Comparison of ENCODE assay signal across 16 cellular contexts in genomic region chr17:80142929-80143328, GRCh38. TPM values are rescaled to one million over a fixed set of nuclear protein-coding genes. Genes with fewer than 3 reads are reported as not detected.
DNase-seq lines count a peak whose midpoint lies in the region; ATAC-seq, FAIRE-seq and TF ChIP-seq lines count a peak whose summit lies in the region.
"Had no signal": no experiment of that assay in that cellular context is flagged by ENCODE, and none has a peak within 500 bp of the region (broad histone marks: within the 10 kb centered on the region; RNA-seq: fewer than 3 reads in every experiment).

No MANE protein-coding gene starts in this region.

- H3K36me3 Mint-ChIP-seq in activated T-cell treated with anti-CD3 and anti-CD28 coated beads, Interleukin-2, amount 50 U/mL, for 24 hours (ENCODE audit: low read depth) = peaks cover 94% of the 10 kb centered on the region
- peaks cover 46% of the 10 kb centered on the region for H3K36me3 Mint-ChIP-seq in activated T-cell treated with anti-CD3 and anti-CD28 coated beads, Interleukin-2, amount 50 U/mL, for 4 hours (ENCODE audit: insufficient read depth)

- H2AFZ ChIP-seq in IMR-90 (replicated peaks; ENCODE audit: low read length, poor library complexity) (no peak overlapping the region), GM12878 (ENCODE audit: control insufficient read depth, low read depth, low read length) (no peak overlapping the region), neuronal stem cell (ENCODE audit: low read length) (no peak overlapping the region), PC-9 (no peak overlapping the region)
- H2AFZ ChIP-seq: GM23338 had no signal

- no peak for ATAC-seq in activated T-cell treated with anti-CD3 and anti-CD28 coated beads, Interleukin-2, amount 50 U/mL, for 4 hours
- ATAC-seq in IMR-90 (ENCODE audit: low read depth) (no peak), GM12878 (no peak), HG03520 (IDR thresholded peaks at IDR 0.05; ENCODE audit: unreplicated experiment) (no peak)
- ATAC-seq: GM23338 had no signal

- H2BK20ac ChIP-seq in IMR-90 (ENCODE audit: low read depth, low read length) = no peak overlapping the region

- peak; percentile 0 for DNase-seq in activated T-cell treated with anti-CD3 and anti-CD28 coated beads, Interleukin-2, amount 50 U/mL, for 24 hours
- no peak for DNase-seq in activated T-cell treated with anti-CD3 and anti-CD28 coated beads, Interleukin-2, amount 50 U/mL, for 4 hours
- DNase-seq in IMR-90 (no peak), GM12878 (ENCODE audit: low read depth, low spot score) (no peak), neuronal stem cell (ENCODE audit: low spot score) (no peak), LoVo (ENCODE audit: low spot score) (no peak), PC-9 (no peak)
- DNase-seq: AML-193; CD8-positive, alpha-beta memory T cell; H7 had no signal

- H3K56ac ChIP-seq in IMR-90 (ENCODE audit: extremely low read depth, insufficient read depth, low read length) = no peak overlapping the region

- H3K4me2 ChIP-seq in IMR-90 (ENCODE audit: low read depth, low read length) (no peak overlapping the region), GM12878 (ENCODE audit: control insufficient read depth, insufficient read depth) (no peak overlapping the region; the same call in 1 of the 2 replicates), neuronal stem cell (ENCODE audit: insufficient read depth, low read length, poor library complexity, severe bottlenecking) (no peak overlapping the region), PC-9 (no peak overlapping the region)
- H3K4me2 ChIP-seq: BLaER1, GM23338 had no signal

- H4K20me1 ChIP-seq in IMR-90 (ENCODE audit: insufficient read depth, low read length) (peaks cover 27% of the 10 kb centered on the region), GM12878 (ENCODE audit: control insufficient read depth, insufficient read depth) (0 out of 2 replicates have a peak, but pooled peaks cover 3% of the 10 kb centered on the region), PC-9 (ENCODE audit: insufficient read depth) (peaks cover 41% of the 10 kb centered on the region)

- dilution Hi-C loops in IMR-90 (cut with HindIII; ENCODE audit: low sequenced_read_pairs, unreplicated experiment) = no loop called here

- H3K9ac ChIP-seq in IMR-90 (ENCODE audit: low read depth, low read length) = no peak overlapping the region
- H3K9ac ChIP-seq in GM12878 (ENCODE audit: control insufficient read depth, insufficient read depth, low read length) = no peak overlapping the region
- H3K9ac ChIP-seq in neuronal stem cell (ENCODE audit: low read depth, low read length, poor library complexity) = no peak overlapping the region
- H3K9ac ChIP-seq: BLaER1 had no signal

- H3K79me2 ChIP-seq in GM12878 (ENCODE audit: control insufficient read depth, insufficient read depth, low read length) = peaks cover 42% of the 10 kb centered on the region
- H3K79me2 ChIP-seq in PC-9 (ENCODE audit: low read depth) = peaks cover 48% of the 10 kb centered on the region

- no peak overlapping the region for H3K23ac ChIP-seq in IMR-90 (ENCODE audit: low read depth, low read length)
- H3K23ac ChIP-seq in neuronal stem cell (ENCODE audit: low read depth, low read length, poor library complexity) = no peak overlapping the region

- no peaks in the 10 kb centered on the region for H3K9me2 ChIP-seq in PC-9 (ENCODE audit: insufficient read depth)

- TF ChIP-seq POLR2A in IMR-90 (IDR thresholded peaks at IDR 0.05; ENCODE audit: low read depth, low read length) (no peak), GM12878 (IDR thresholded peaks at IDR 0.05; ENCODE audit: low read depth, low read length) (no peak)

- no CpG with 5 or more reads among the region's 6 CpGs for WGBS in IMR-90 (ENCODE audit: extremely low coverage in 2 of 2, insufficient read length in 1 of 2), 2 experiments
- 89% methylated on average over 6 of the region's 6 CpGs for WGBS in GM12878 (ENCODE audit: insufficient coverage, insufficient replicate concordance, low lambda C conversion rate, missing lambda C conversion rate)
- WGBS in neuronal stem cell (ENCODE audit: extremely low coverage in 2 of 2, insufficient read length in 2 of 2, insufficient replicate concordance in 1 of 2), 2 donors = no CpG with 5 or more reads among the region's 6 CpGs

- H3K18ac ChIP-seq in IMR-90 (ENCODE audit: low read depth, low read length) (no peak overlapping the region), neuronal stem cell (ENCODE audit: low read length) (no peak overlapping the region)

- SMC1A ChIA-PET in GM12878 (lab: Charles Lee; ENCODE audit: uncharacterized antibody, unreplicated experiment) = no interaction called here

- peaks cover 5% of the 10 kb centered on the region; the same call in 1 of the 2 replicates for H3K4me1 ChIP-seq in IMR-90 (ENCODE audit: control insufficient read depth, insufficient read depth, low read length)
- H3K4me1 ChIP-seq in GM12878 (ENCODE audit: control insufficient read depth, insufficient read depth, low read length) = peaks cover 11% of the 10 kb centered on the region
- H3K4me1 ChIP-seq in neuronal stem cell (ENCODE audit: control insufficient read depth in 2 of 2, insufficient read depth in 1 of 2, low read depth in 1 of 2, low read length in 2 of 2) = peaks cover 7 to 15% of the 10 kb centered on the region in 2 donors
- H3K4me1 ChIP-seq in PC-9 (replicated peaks; ENCODE audit: insufficient read depth) = peaks cover 16% of the 10 kb centered on the region; the same call in 1 of the 2 replicates

- H4K8ac ChIP-seq in IMR-90 (ENCODE audit: low read depth in 2 of 2, low read length in 2 of 2) (no peak overlapping the region), neuronal stem cell (ENCODE audit: low read depth, low read length) (no peak overlapping the region)

- BruUV-seq in IMR-90 (replicated peaks; lab: Mats Ljungman, UMichigan) (no TSS peak), GM12878 (replicated peaks; lab: Mats Ljungman, UMichigan) (no TSS peak), PC-9 (replicated peaks; lab: Mats Ljungman, UMichigan) (no TSS peak)

- H3K4ac ChIP-seq in IMR-90 (ENCODE audit: low read depth, low read length) = no peak overlapping the region
- no peak overlapping the region for H3K4ac ChIP-seq in neuronal stem cell (ENCODE audit: low read length)

- H3K9me3 Mint-ChIP-seq in activated T-cell treated with anti-CD3 and anti-CD28 coated beads, Interleukin-2, amount 50 U/mL, for 24 hours = no peaks in the 10 kb centered on the region
- H3K9me3 Mint-ChIP-seq in activated T-cell treated with anti-CD3 and anti-CD28 coated beads, Interleukin-2, amount 50 U/mL, for 4 hours = no peaks in the 10 kb centered on the region
- H3K9me3 Mint-ChIP-seq: CD8-positive, alpha-beta memory T cell; GM23338 had no signal

- H3K27me3 ChIP-seq in IMR-90 (ENCODE audit: control insufficient read depth, insufficient read depth, low read length) = no peaks in the 10 kb centered on the region
- H3K27me3 ChIP-seq in GM12878 (replicated peaks in 1 of 2; ENCODE audit: control insufficient read depth in 2 of 2, insufficient read depth in 2 of 2, low read length in 1 of 2) = no peaks in the 10 kb centered on the region
- H3K27me3 ChIP-seq in neuronal stem cell (ENCODE audit: control insufficient read depth in 3 of 3, insufficient read depth in 3 of 3, low read depth in 1 of 3, low read length in 3 of 3) = no peaks in the 10 kb centered on the region
- no peaks in the 10 kb centered on the region for H3K27me3 ChIP-seq in PC-9 (ENCODE audit: insufficient read depth, low read depth)
- H3K27me3 ChIP-seq: BLaER1 had no signal

- H3K9me3 ChIP-seq in IMR-90 (ENCODE audit: control insufficient read depth, insufficient read depth, low read length) (no peaks in the 10 kb centered on the region), GM12878 (replicated peaks; ENCODE audit: control insufficient read depth, insufficient read depth, low read length) (no peaks in the 10 kb centered on the region), neuronal stem cell (replicated peaks in 1 of 2; ENCODE audit: control insufficient read depth in 2 of 2, insufficient read depth in 1 of 2, low read depth in 1 of 2, low read length in 2 of 2) (no peaks in the 10 kb centered on the region), PC-9 (ENCODE audit: insufficient read depth, low read depth) (no peaks in the 10 kb centered on the region)
- H3K9me3 ChIP-seq: BLaER1 had no signal

- no peak overlapping the region for H2BK120ac ChIP-seq in IMR-90 (ENCODE audit: low read depth, low read length)
- no peak overlapping the region for H2BK120ac ChIP-seq in neuronal stem cell (ENCODE audit: low read depth, low read length)

- TF ChIP-seq EP300 in GM12878 (IDR thresholded peaks at IDR 0.05; ENCODE audit: borderline replicate concordance in 1 of 2, control insufficient read depth in 1 of 2, low read depth in 2 of 2, low read length in 2 of 2) = no peak

- no peak overlapping the region for H2BK15ac ChIP-seq in IMR-90 (ENCODE audit: low read depth, low read length)
- H2BK15ac ChIP-seq in neuronal stem cell (ENCODE audit: low read length) = no peak overlapping the region

- H2BK5ac ChIP-seq in IMR-90 (ENCODE audit: low read depth, low read length, poor library complexity, severe bottlenecking) (no peak overlapping the region), neuronal stem cell (ENCODE audit: low read length) (no peak overlapping the region)

- peaks cover 40% of the 10 kb centered on the region for H3K4me1 Mint-ChIP-seq in activated T-cell treated with anti-CD3 and anti-CD28 coated beads, Interleukin-2, amount 50 U/mL, for 24 hours (ENCODE audit: low read depth)
- peaks cover 20% of the 10 kb centered on the region for H3K4me1 Mint-ChIP-seq in activated T-cell treated with anti-CD3 and anti-CD28 coated beads, Interleukin-2, amount 50 U/mL, for 4 hours (ENCODE audit: low read depth)

- H2AK5ac ChIP-seq in IMR-90 (ENCODE audit: low read depth, low read length) (no peak overlapping the region), neuronal stem cell (ENCODE audit: low read depth, low read length) (no peak overlapping the region)

- CTCF ChIA-PET in IMR-90 (lab: Yijun Ruan, JAX) = interaction anchor here (3.2 kb wide), 1 partner anchor 42 kb away, joined by 9 read pairs; the partner anchor contains the start of gene GAA
- CTCF ChIA-PET in GM12878 (lab: Yijun Ruan, JAX) = interaction anchor here (0.7 to 4.9 kb wide), 3 partner anchors 20 to 63 kb away, joined by 3 to 21 read pairs (median 3); partner anchors contain the start of gene GAA
- CTCF ChIA-PET in PC-9 (lab: Charles Lee) = interaction anchor here (0.6 kb wide), 1 partner anchor 107 kb away, joined by 7 read pairs; the partner anchor contains the start of gene TBC1D16

- intact Hi-C loops in IMR-90 (cut with micrococcal nuclease) (no loop called here), GM12878 (cut with micrococcal nuclease; ENCODE audit: unreplicated experiment) (no loop called here), PC-9 (cut with micrococcal nuclease; ENCODE audit: unreplicated experiment) (no loop called here)

- no peaks in the 10 kb centered on the region for H3K27me3 Mint-ChIP-seq in activated T-cell treated with anti-CD3 and anti-CD28 coated beads, Interleukin-2, amount 50 U/mL, for 24 hours
- H3K27me3 Mint-ChIP-seq in activated T-cell treated with anti-CD3 and anti-CD28 coated beads, Interleukin-2, amount 50 U/mL, for 4 hours (ENCODE audit: low read depth) = no peaks in the 10 kb centered on the region

- H3K14ac ChIP-seq in IMR-90 (replicated peaks; ENCODE audit: low read depth, low read length) = no peak overlapping the region
- H3K14ac ChIP-seq in neuronal stem cell (ENCODE audit: low read length) = no peak overlapping the region

- H2AK9ac ChIP-seq in IMR-90 (replicated peaks; ENCODE audit: low read depth, low read length, poor library complexity) = no peak overlapping the region

- no peak overlapping the region for H3K4me3 Mint-ChIP-seq in activated T-cell treated with anti-CD3 and anti-CD28 coated beads, Interleukin-2, amount 50 U/mL, for 24 hours
- no peak overlapping the region for H3K4me3 Mint-ChIP-seq in activated T-cell treated with anti-CD3 and anti-CD28 coated beads, Interleukin-2, amount 50 U/mL, for 4 hours
- H3K4me3 Mint-ChIP-seq: GM23338 had no signal

- H3F3A ChIP-seq in PC-9 (ENCODE audit: insufficient read depth, low read depth) = no peaks in the 10 kb centered on the region

- H3K36me3 ChIP-seq in IMR-90 (ENCODE audit: control insufficient read depth, insufficient read depth, low read length) (peaks cover 50% of the 10 kb centered on the region), GM12878 (ENCODE audit: control insufficient read depth in 2 of 2, insufficient read depth in 2 of 2, low read length in 1 of 2) (peaks cover 25 to 27% of the 10 kb centered on the region in 2 experiments), neuronal stem cell (replicated peaks in 1 of 2; ENCODE audit: control insufficient read depth in 2 of 2, insufficient read depth in 2 of 2, low read length in 2 of 2) (peaks cover 25 to 77% of the 10 kb centered on the region in 2 donors), PC-9 (ENCODE audit: low read depth) (peaks cover 15% of the 10 kb centered on the region)

- H3K27ac Mint-ChIP-seq in activated T-cell treated with anti-CD3 and anti-CD28 coated beads, Interleukin-2, amount 50 U/mL, for 24 hours = peak overlapping the region; percentile 24
- H3K27ac Mint-ChIP-seq: GM23338 had no signal

- H3K4me3 ChIP-seq in IMR-90 (ENCODE audit: insufficient read depth, low read depth, low read length) (no peak overlapping the region), GM12878 (0 out of 2 replicates have a peak overlapping the region, but pooled peaks have one; percentile 0), neuronal stem cell (ENCODE audit: low read length in 2 of 2) (no peak overlapping the region), PC-9 (no peak overlapping the region)
- H3K4me3 ChIP-seq: BLaER1, GM23338 had no signal

- no peak for TF ChIP-seq CTCF in IMR-90 (conservative IDR thresholded peaks at IDR 0.05; ENCODE audit: low read depth, low read length)
- no peak for TF ChIP-seq CTCF in GM12878 (IDR thresholded peaks at IDR 0.05 in 2 of 3, conservative IDR thresholded peaks at IDR 0.05 in 1 of 3; ENCODE audit: control insufficient read depth in 2 of 3, extremely low read depth in 1 of 3, insufficient read depth in 1 of 3, low read depth in 3 of 3, low read length in 3 of 3)
- TF ChIP-seq CTCF in PC-9 (conservative IDR thresholded peaks at IDR 0.05) = no peak

- RAD21 ChIA-PET in GM12878 (lab: Charles Lee; ENCODE audit: unreplicated experiment) = interaction anchor here (0.5 to 2.3 kb wide), 3 partner anchors 41 to 123 kb away, joined by 3 to 9 read pairs (median 3); partner anchors contain the start of gene GAA

- peaks cover 10% of the 10 kb centered on the region for H3K9me1 ChIP-seq in IMR-90 (ENCODE audit: insufficient read depth, low read length)

- H4K91ac ChIP-seq in IMR-90 (ENCODE audit: insufficient read depth, low read depth, low read length) = no peak overlapping the region
- no peak overlapping the region for H4K91ac ChIP-seq in neuronal stem cell (ENCODE audit: low read depth, low read length, poor library complexity)

- no peak for FAIRE-seq in GM12878 (lab: Jason Lieb, UNC)
- FAIRE-seq: GM12891 had no signal

- H3K27ac ChIP-seq in IMR-90 (ENCODE audit: insufficient read depth, low read length) (no peak overlapping the region), GM12878 (ENCODE audit: control insufficient read depth, insufficient read depth) (no peak overlapping the region), neuronal stem cell (replicated peaks; ENCODE audit: low read length) (peak overlapping the region; percentile 8), PC-9 (no peak overlapping the region)
- H3K27ac ChIP-seq: 22Rv1, BLaER1 had no signal

- H3K79me1 ChIP-seq in IMR-90 (ENCODE audit: low read depth in 1 of 2, low read length in 2 of 2) (peaks cover 22 to 62% of the 10 kb centered on the region in 2 experiments), neuronal stem cell (ENCODE audit: low read depth, low read length) (peaks cover 9% of the 10 kb centered on the region)

- no peak overlapping the region for H2BK12ac ChIP-seq in neuronal stem cell (ENCODE audit: low read length)

- POLR2A ChIA-PET in IMR-90 (lab: Charles Lee; ENCODE audit: unreplicated experiment) (no interaction called here), GM12878 (lab: Charles Lee) (interaction anchor here (0.5 kb wide), 1 partner anchor 11 kb away, joined by 3 read pairs; no protein-coding TSS in a partner anchor), PC-9 (lab: Charles Lee; ENCODE audit: unreplicated experiment) (no interaction called here)

- in situ Hi-C loops in IMR-90 (cut with MboI; ENCODE audit: low sequenced_read_pairs) (no loop called here), GM12878 (cut with MboI) (no loop called here)

- H4K5ac ChIP-seq in IMR-90 (ENCODE audit: low read depth, low read length) = no peak overlapping the region

- no peak for TF ChIP-seq RAD21 in IMR-90 (IDR thresholded peaks at IDR 0.05; ENCODE audit: low read length)
- TF ChIP-seq RAD21 in GM12878 (IDR thresholded peaks at IDR 0.05; ENCODE audit: insufficient read depth, low read depth, low read length) = no peak

RNA-seq across cellular contexts. Expression of gene EIF4A3, which starts 4.0 kb away (rescaled TPM):
- 100 to 1,000 TPM; 228 to 251 (median 230) TPM for total RNA-seq in activated T-cell treated with anti-CD3 and anti-CD28 coated beads, Interleukin-2, amount 50 U/mL, for 4 hours
- total RNA-seq in IMR-90 (2012; rRNA removed) = 97.1 and 110 TPM in 2 replicates
- 82.4 and 85.3 TPM in 2 replicates for polyA plus RNA-seq in IMR-90 (2012; rRNA removed)
- 64.2 and 83.7 TPM in 2 replicates for polyA plus RNA-seq in IMR-90 (2012; cell fraction: cytosol; rRNA removed)
- 46.8 and 170 TPM in 2 replicates for polyA plus RNA-seq in IMR-90 (2012; cell fraction: nucleus; rRNA removed; ENCODE audit: low replicate concordance)
- total RNA-seq in GM12878 (2013; cell fraction: nucleolus; rRNA removed) = 54.9 and 72.6 TPM in 2 replicates
- total RNA-seq in GM12878 (2014; rRNA removed) = 93.1 and 100.0 TPM in 2 replicates
- 84.8 and 101 TPM in 2 replicates for total RNA-seq in GM12878 (2014; rRNA removed; fragmentation: Illumina TruSeq; extraction: Trizol)
- 113 and 114 TPM in 2 replicates for total RNA-seq in GM12878 (2021)
- 78.3 TPM for polyA plus RNA-seq in GM12878 (2011; ENCODE audit: low read depth)
- 128 and 135 TPM in 2 replicates for polyA plus RNA-seq in GM12878 (2011; rRNA removed)
- 99.2 and 109 TPM in 2 replicates for polyA plus RNA-seq in GM12878 (2011; cell fraction: cytosol; rRNA removed)
- polyA plus RNA-seq in GM12878 (2011; cell fraction: nucleus; rRNA removed) = 71.8 and 83.1 TPM in 2 replicates
- polyA plus RNA-seq in GM12878 (2012) = 83.2 and 93.8 TPM in 2 replicates
- 91.3 and 98.2 TPM in 2 replicates for polyA plus RNA-seq in GM12878 (2014; fragmentation: Illumina TruSeq; extraction: Trizol)
- 100 to 1,000 TPM in 1 of 2 experiments, 10 to 100 TPM in 1; 53.3 to 106 TPM for polyA plus RNA-seq in GM12878 (2014; fragmentation: Nextera tagmentation; extraction: Ambion mirVana)
- 91.5 and 93.4 TPM in 2 replicates for polyA plus RNA-seq in GM12878 (2014; rRNA removed)
- polyA plus RNA-seq in GM12878 (2016; fragmentation: Nextera tagmentation; extraction: Ambion mirVana) = 100 to 1,000 TPM; 217 to 225 TPM
- 71.4 and 81.0 TPM in 2 replicates for polyA minus RNA-seq in GM12878 (2011; rRNA and poly(A)+ RNA removed)
- 32.2 and 40.4 TPM in 2 replicates for polyA minus RNA-seq in GM12878 (2011; cell fraction: cytosol; rRNA and poly(A)+ RNA removed)
- 19.1 and 32.2 TPM in 2 replicates for polyA minus RNA-seq in GM12878 (2011; cell fraction: nucleus; rRNA and poly(A)+ RNA removed)
- polyA plus RNA-seq in neuronal stem cell (2013, experiment 1 of 2) = 66.1 TPM
- polyA plus RNA-seq in neuronal stem cell (2013, experiment 2 of 2) = 64.7 TPM
- total RNA-seq in PC-9 (2021) = 114 and 125 TPM in 2 replicates

RNA-seq across cellular contexts. Expression of gene CARD14, which starts 26.9 kb away (rescaled TPM):
- not detected for total RNA-seq in activated T-cell treated with anti-CD3 and anti-CD28 coated beads, Interleukin-2, amount 50 U/mL, for 4 hours
- total RNA-seq in IMR-90 (2012; rRNA removed) (not detected in 2 replicates), GM12878 (2014; rRNA removed) (not detected in 2 replicates), GM12878 (2014; rRNA removed; fragmentation: Illumina TruSeq; extraction: Trizol) (not detected in 2 replicates), GM12878 (2021) (not detected in 2 replicates), PC-9 (2021) (15.7 and 16.5 TPM in 2 replicates)
- polyA plus RNA-seq in IMR-90 (2012; rRNA removed) (not detected in 2 replicates), GM12878 (2011; rRNA removed) (not detected in 2 replicates), GM12878 (2014; fragmentation: Illumina TruSeq; extraction: Trizol) (not detected in 2 replicates), GM12878 (2014; fragmentation: Nextera tagmentation; extraction: Ambion mirVana) (not detected), GM12878 (2014; rRNA removed) (not detected in 2 replicates), GM12878 (2016; fragmentation: Nextera tagmentation; extraction: Ambion mirVana) (under 1 TPM; 0.08 to 0.15 TPM)
- polyA plus RNA-seq in IMR-90 (2012; cell fraction: cytosol; rRNA removed) = not detected in 2 replicates
- polyA plus RNA-seq in IMR-90 (2012; cell fraction: nucleus; rRNA removed; ENCODE audit: low replicate concordance) = 0.02 and 0.09 TPM in 2 replicates
- total RNA-seq in GM12878 (2013; cell fraction: nucleolus; rRNA removed) = 0.20 and 0.58 TPM in 2 replicates
- polyA plus RNA-seq in GM12878 (2011; ENCODE audit: low read depth) = not detected
- 0.06 TPM in 1 of 2 replicates, not detected in the other for polyA plus RNA-seq in GM12878 (2011; cell fraction: cytosol; rRNA removed)
- 0.03 and 0.13 TPM in 2 replicates for polyA plus RNA-seq in GM12878 (2011; cell fraction: nucleus; rRNA removed)
- 0.18 and 0.20 TPM in 2 replicates for polyA plus RNA-seq in GM12878 (2012)
- not detected in 2 replicates for polyA minus RNA-seq in GM12878 (2011; rRNA and poly(A)+ RNA removed)
- not detected in 2 replicates for polyA minus RNA-seq in GM12878 (2011; cell fraction: cytosol; rRNA and poly(A)+ RNA removed)
- polyA minus RNA-seq in GM12878 (2011; cell fraction: nucleus; rRNA and poly(A)+ RNA removed) = not detected in 2 replicates
- polyA plus RNA-seq in neuronal stem cell (2013, experiment 1 of 2) = 0.20 TPM
- 0.22 TPM for polyA plus RNA-seq in neuronal stem cell (2013, experiment 2 of 2)
- total RNA-seq: CD8-positive, alpha-beta memory T cell; HT1080 had no signal
- polyA plus RNA-seq: CD8-positive, alpha-beta memory T cell had no signal

RNA-seq across cellular contexts. Expression of gene GAA, which starts 41.5 kb away (rescaled TPM):
- total RNA-seq in activated T-cell treated with anti-CD3 and anti-CD28 coated beads, Interleukin-2, amount 50 U/mL, for 4 hours = 10 to 100 TPM; 16.1 to 18.6 (median 16.7) TPM
- total RNA-seq in IMR-90 (2012; rRNA removed) = 2.2 and 3.3 TPM in 2 replicates
- 14.0 and 14.8 TPM in 2 replicates for polyA plus RNA-seq in IMR-90 (2012; rRNA removed)
- polyA plus RNA-seq in IMR-90 (2012; cell fraction: cytosol; rRNA removed) = 11.4 and 20.5 TPM in 2 replicates
- polyA plus RNA-seq in IMR-90 (2012; cell fraction: nucleus; rRNA removed; ENCODE audit: low replicate concordance) = 47.4 and 93.1 TPM in 2 replicates
- 37.3 and 39.7 TPM in 2 replicates for total RNA-seq in GM12878 (2013; cell fraction: nucleolus; rRNA removed)
- total RNA-seq in GM12878 (2014; rRNA removed) = 5.6 and 6.5 TPM in 2 replicates
- 1.4 and 2.5 TPM in 2 replicates for total RNA-seq in GM12878 (2014; rRNA removed; fragmentation: Illumina TruSeq; extraction: Trizol)
- 10.5 and 11.2 TPM in 2 replicates for total RNA-seq in GM12878 (2021)
- 2.4 TPM for polyA plus RNA-seq in GM12878 (2011; ENCODE audit: low read depth)
- 0.53 and 0.81 TPM in 2 replicates for polyA plus RNA-seq in GM12878 (2011; rRNA removed)
- 1.5 TPM in 2 replicates for polyA plus RNA-seq in GM12878 (2011; cell fraction: cytosol; rRNA removed)
- polyA plus RNA-seq in GM12878 (2011; cell fraction: nucleus; rRNA removed) = 11.8 and 15.6 TPM in 2 replicates
- polyA plus RNA-seq in GM12878 (2012) = 7.0 and 7.3 TPM in 2 replicates
- 0.71 and 1.7 TPM in 2 replicates for polyA plus RNA-seq in GM12878 (2014; fragmentation: Illumina TruSeq; extraction: Trizol)
- under 1 TPM; 0.18 to 0.40 TPM for polyA plus RNA-seq in GM12878 (2014; fragmentation: Nextera tagmentation; extraction: Ambion mirVana)
- 7.8 and 9.1 TPM in 2 replicates for polyA plus RNA-seq in GM12878 (2014; rRNA removed)
- 1 to 10 TPM; 7.3 to 8.3 TPM for polyA plus RNA-seq in GM12878 (2016; fragmentation: Nextera tagmentation; extraction: Ambion mirVana)
- polyA minus RNA-seq in GM12878 (2011; rRNA and poly(A)+ RNA removed) = 0.44 and 0.93 TPM in 2 replicates
- polyA minus RNA-seq in GM12878 (2011; cell fraction: cytosol; rRNA and poly(A)+ RNA removed) = 1.3 and 2.1 TPM in 2 replicates
- 4.4 and 4.7 TPM in 2 replicates for polyA minus RNA-seq in GM12878 (2011; cell fraction: nucleus; rRNA and poly(A)+ RNA removed)
- polyA plus RNA-seq in neuronal stem cell (2013, experiment 1 of 2) = 50.1 TPM
- polyA plus RNA-seq in neuronal stem cell (2013, experiment 2 of 2) = 49.6 TPM
- 86.9 and 126 TPM in 2 replicates for total RNA-seq in PC-9 (2021)

Comparison
In these comparisons a context has a peak if more than half of its experiments do, and no peak if none do; other contexts are left out.
1. RNA of gene CARD14, which starts 26.9 kb away (total RNA-seq): 15.7 to 16.5 TPM in PC-9; not detected in activated T-cell treated with anti-CD3 and anti-CD28 coated beads, Interleukin-2, amount 50 U/mL, for 4 hours, not detected in IMR-90 and 0.20 to 0.58 TPM in GM12878; every median in the first group is over 10 times any median in the second.